In genomic region chr22:30238661-30239420, GRCh38 we compare ENCODE assay signal across 11 cellular contexts. TPM values are rescaled to one million over a fixed set of nuclear protein-coding genes. Genes with fewer than 3 reads are reported as not detected.
DNase-seq lines count a peak whose midpoint lies in the region; ATAC-seq lines count a peak whose summit lies in the region.
"Had no signal": no experiment of that assay in that cellular context is flagged by ENCODE, and none has a peak within 500 bp of the region (broad histone marks: within the 10 kb centered on the region; RNA-seq: fewer than 3 reads in every experiment).

No MANE protein-coding gene starts in this region.

- intact Hi-C loops in activated CD4-positive, alpha-beta memory T cell treated with anti-CD3 and anti-CD28 coated beads for 36 hours (cut with micrococcal nuclease): no loop called here
- intact Hi-C loops in left ventricle myocardium superior (cut with micrococcal nuclease): no loop called here

- no peak overlapping the region for H3K4me3 Mint-ChIP-seq in activated CD8-positive, alpha-beta memory T cell treated with anti-CD3 and anti-CD28 coated beads, Interleukin-2, amount 10 ng/mL, durations not matched to agents 7 days and 5 days
- H3K4me3 Mint-ChIP-seq in activated CD4-positive, alpha-beta memory T cell treated with anti-CD3 and anti-CD28 coated beads for 36 hours: no peak overlapping the region
- H3K4me3 Mint-ChIP-seq in stimulated activated naive CD8-positive, alpha-beta T cell treated with anti-CD3 and anti-CD28 coated beads, Interleukin-15, Interleukin-2, amounts not matched to agents 100 ng/mL and 50 ng/mL, for 24 hours: no peak overlapping the region
- H3K4me3 Mint-ChIP-seq: activated T-cell treated with anti-CD3 and anti-CD28 coated beads, Interleukin-2, amount 50 U/mL, for 72 hours; CD8-positive, alpha-beta T cell had no signal

- H3K9me3 Mint-ChIP-seq in activated CD8-positive, alpha-beta memory T cell treated with anti-CD3 and anti-CD28 coated beads, Interleukin-2, amount 10 ng/mL, durations not matched to agents 7 days and 5 days (ENCODE audit: low read depth): no peaks in the 10 kb centered on the region
- H3K9me3 Mint-ChIP-seq in activated CD4-positive, alpha-beta memory T cell treated with anti-CD3 and anti-CD28 coated beads for 36 hours: no peaks in the 10 kb centered on the region
- no peaks in the 10 kb centered on the region for H3K9me3 Mint-ChIP-seq in stimulated activated naive CD8-positive, alpha-beta T cell treated with anti-CD3 and anti-CD28 coated beads, Interleukin-15, Interleukin-2, amounts not matched to agents 100 ng/mL and 50 ng/mL, for 24 hours
- H3K9me3 Mint-ChIP-seq: activated T-cell treated with anti-CD3 and anti-CD28 coated beads, Interleukin-2, amount 50 U/mL, for 72 hours; CD8-positive, alpha-beta T cell had no signal

- peaks cover 27% of the 10 kb centered on the region for H3K36me3 Mint-ChIP-seq in activated CD8-positive, alpha-beta memory T cell treated with anti-CD3 and anti-CD28 coated beads, Interleukin-2, amount 10 ng/mL, durations not matched to agents 7 days and 5 days
- H3K36me3 Mint-ChIP-seq in activated CD4-positive, alpha-beta memory T cell treated with anti-CD3 and anti-CD28 coated beads for 36 hours: peaks cover 25% of the 10 kb centered on the region
- H3K36me3 Mint-ChIP-seq in stimulated activated naive CD8-positive, alpha-beta T cell treated with anti-CD3 and anti-CD28 coated beads, Interleukin-15, Interleukin-2, amounts not matched to agents 100 ng/mL and 50 ng/mL, for 24 hours (ENCODE audit: low read depth): peaks cover 26% of the 10 kb centered on the region
- H3K36me3 Mint-ChIP-seq: CD8-positive, alpha-beta T cell had no signal

- no peak for DNase-seq in activated CD8-positive, alpha-beta memory T cell treated with anti-CD3 and anti-CD28 coated beads, Interleukin-2, amount 10 ng/mL, durations not matched to agents 7 days and 5 days
- no peak for DNase-seq in activated CD8-positive, alpha-beta memory T cell treated with anti-CD3 and anti-CD28 coated beads, Interleukin-2, amount 50 U/mL, for 48 hours
- DNase-seq in activated CD4-positive, alpha-beta memory T cell treated with anti-CD3 and anti-CD28 coated beads for 36 hours: no peak
- DNase-seq in left ventricle myocardium superior (peak; percentile 75), NCI-H1694 treated with DMSO at 0.1 percent for 48 hours (lab: John Stamatoyannopoulos, UW) (no peak), NCI-H128 (lab: John Stamatoyannopoulos, UW; ENCODE audit: unreplicated experiment) (no peak)
- DNase-seq: activated T-cell treated with anti-CD3 and anti-CD28 coated beads, Interleukin-2, amount 50 U/mL, for 72 hours; CD8-positive, alpha-beta T cell had no signal

- H3K27me3 Mint-ChIP-seq in activated CD8-positive, alpha-beta memory T cell treated with anti-CD3 and anti-CD28 coated beads, Interleukin-2, amount 10 ng/mL, durations not matched to agents 7 days and 5 days: no peaks in the 10 kb centered on the region
- H3K27me3 Mint-ChIP-seq in activated CD4-positive, alpha-beta memory T cell treated with anti-CD3 and anti-CD28 coated beads for 36 hours: no peaks in the 10 kb centered on the region
- no peaks in the 10 kb centered on the region for H3K27me3 Mint-ChIP-seq in stimulated activated naive CD8-positive, alpha-beta T cell treated with anti-CD3 and anti-CD28 coated beads, Interleukin-15, Interleukin-2, amounts not matched to agents 100 ng/mL and 50 ng/mL, for 24 hours

- ATAC-seq in activated CD8-positive, alpha-beta memory T cell treated with anti-CD3 and anti-CD28 coated beads, Interleukin-2, amount 10 ng/mL, durations not matched to agents 7 days and 5 days: no peak
- ATAC-seq in left ventricle myocardium superior: peak; percentile 88
- no peak for ATAC-seq in GM19035 (IDR thresholded peaks at IDR 0.05; ENCODE audit: unreplicated experiment)
- ATAC-seq: activated T-cell treated with anti-CD3 and anti-CD28 coated beads, Interleukin-2, amount 50 U/mL, for 72 hours; CD8-positive, alpha-beta T cell had no signal

- peak overlapping the region; percentile 67 for H3K27ac Mint-ChIP-seq in activated CD8-positive, alpha-beta memory T cell treated with anti-CD3 and anti-CD28 coated beads, Interleukin-2, amount 10 ng/mL, durations not matched to agents 7 days and 5 days
- H3K27ac Mint-ChIP-seq in activated CD4-positive, alpha-beta memory T cell treated with anti-CD3 and anti-CD28 coated beads for 36 hours: peak overlapping the region; percentile 23
- H3K27ac Mint-ChIP-seq in stimulated activated naive CD8-positive, alpha-beta T cell treated with anti-CD3 and anti-CD28 coated beads, Interleukin-15, Interleukin-2, amounts not matched to agents 100 ng/mL and 50 ng/mL, for 24 hours: peak overlapping the region; percentile 6
- H3K27ac Mint-ChIP-seq: activated T-cell treated with anti-CD3 and anti-CD28 coated beads, Interleukin-2, amount 50 U/mL, for 72 hours; CD8-positive, alpha-beta T cell had no signal

- H3K4me1 Mint-ChIP-seq in activated CD8-positive, alpha-beta memory T cell treated with anti-CD3 and anti-CD28 coated beads, Interleukin-2, amount 10 ng/mL, durations not matched to agents 7 days and 5 days: peaks cover 40% of the 10 kb centered on the region
- peaks cover 30% of the 10 kb centered on the region for H3K4me1 Mint-ChIP-seq in activated CD4-positive, alpha-beta memory T cell treated with anti-CD3 and anti-CD28 coated beads for 36 hours (ENCODE audit: low read depth)
- H3K4me1 Mint-ChIP-seq in stimulated activated naive CD8-positive, alpha-beta T cell treated with anti-CD3 and anti-CD28 coated beads, Interleukin-15, Interleukin-2, amounts not matched to agents 100 ng/mL and 50 ng/mL, for 24 hours (ENCODE audit: low read depth): peaks cover 36% of the 10 kb centered on the region

- CTCF ChIA-PET in activated CD8-positive, alpha-beta memory T cell treated with anti-CD3 and anti-CD28 coated beads, Interleukin-2, amount 10 ng/mL, durations not matched to agents 7 days and 5 days (lab: Charles Lee): interaction anchor here (1.7 to 1.8 kb wide), 2 partner anchors 17 to 24 kb away, joined by 4 to 6 read pairs; no protein-coding TSS in a partner anchor
- CTCF ChIA-PET in activated CD4-positive, alpha-beta memory T cell treated with anti-CD3 and anti-CD28 coated beads for 36 hours (lab: Charles Lee): no interaction called here

- POLR2A ChIA-PET in activated CD4-positive, alpha-beta memory T cell treated with anti-CD3 and anti-CD28 coated beads for 36 hours (lab: Charles Lee): interaction anchor here (0.8 to 1.4 kb wide), 8 partner anchors 43 to 125 kb away, joined by 3 to 4 read pairs (median 3); no protein-coding TSS in a partner anchor

RNA-seq across cellular contexts. Expression of gene LIF, which starts 7.7 kb away (rescaled TPM):
- 100 to 1,000 TPM; 107 to 304 TPM for total RNA-seq in activated CD8-positive, alpha-beta memory T cell treated with anti-CD3 and anti-CD28 coated beads, Interleukin-2, amount 10 ng/mL, durations not matched to agents 7 days and 5 days
- total RNA-seq in activated CD4-positive, alpha-beta memory T cell treated with anti-CD3 and anti-CD28 coated beads for 36 hours: 100 to 1,000 TPM; 176 to 189 TPM
- total RNA-seq in left ventricle myocardium superior: 0.64 TPM

RNA-seq across cellular contexts. Expression of gene OSM, which starts 27.8 kb away (rescaled TPM):
- total RNA-seq in activated CD8-positive, alpha-beta memory T cell treated with anti-CD3 and anti-CD28 coated beads, Interleukin-2, amount 10 ng/mL, durations not matched to agents 7 days and 5 days: 100 to 1,000 TPM; 122 to 141 TPM
- total RNA-seq in activated CD4-positive, alpha-beta memory T cell treated with anti-CD3 and anti-CD28 coated beads for 36 hours: 10 to 100 TPM; 39.6 to 41.2 TPM
- total RNA-seq in left ventricle myocardium superior: not detected
- total RNA-seq: Peyer's patch had no signal

RNA-seq across cellular contexts. Expression of gene CASTOR1, which starts 50.5 kb away (rescaled TPM):
- 10 to 100 TPM in 1 of 2 experiments, 1 to 10 TPM in 1; 8.7 to 10.2 TPM for total RNA-seq in activated CD8-positive, alpha-beta memory T cell treated with anti-CD3 and anti-CD28 coated beads, Interleukin-2, amount 10 ng/mL, durations not matched to agents 7 days and 5 days
- total RNA-seq in activated CD4-positive, alpha-beta memory T cell treated with anti-CD3 and anti-CD28 coated beads for 36 hours: 1 to 10 TPM; 3.6 to 4.0 TPM
- 7.6 TPM for total RNA-seq in left ventricle myocardium superior

Comparison
In these comparisons a context has a peak if more than half of its experiments do, and no peak if none do; other contexts are left out.
1. H3K27ac Mint-ChIP-seq: peak in every context shown above with its lines; median percentile 67 in activated CD8-positive, alpha-beta memory T cell treated with anti-CD3 and anti-CD28 coated beads, Interleukin-2, amount 10 ng/mL, durations not matched to agents 7 days and 5 days; 23 in activated CD4-positive, alpha-beta memory T cell treated with anti-CD3 and anti-CD28 coated beads for 36 hours; 6 in stimulated activated naive CD8-positive, alpha-beta T cell treated with anti-CD3 and anti-CD28 coated beads, Interleukin-15, Interleukin-2, amounts not matched to agents 100 ng/mL and 50 ng/mL, for 24 hours.
2. RNA of gene LIF, which starts 7.7 kb away (total RNA-seq): 107 to 304 TPM in activated CD8-positive, alpha-beta memory T cell treated with anti-CD3 and anti-CD28 coated beads, Interleukin-2, amount 10 ng/mL, durations not matched to agents 7 days and 5 days and 176 to 189 TPM in activated CD4-positive, alpha-beta memory T cell treated with anti-CD3 and anti-CD28 coated beads for 36 hours; 0.64 TPM in left ventricle myocardium superior (single experiment); every median in the first group is over 10 times any median in the second.
3. RNA of gene OSM, which starts 27.8 kb away (total RNA-seq): 122 to 141 TPM in activated CD8-positive, alpha-beta memory T cell treated with anti-CD3 and anti-CD28 coated beads, Interleukin-2, amount 10 ng/mL, durations not matched to agents 7 days and 5 days and 39.6 to 41.2 TPM in activated CD4-positive, alpha-beta memory T cell treated with anti-CD3 and anti-CD28 coated beads for 36 hours; not detected in left ventricle myocardium superior (single experiment); every median in the first group is over 10 times any median in the second.